Comparison of ENCODE assay signal across 8 cellular contexts in genomic region chr17:68512967-68513474, GRCh38. TPM values are rescaled to one million over a fixed set of nuclear protein-coding genes. Genes with fewer than 3 reads are reported as not detected.
DNase-seq lines count a peak whose midpoint lies in the region; TF ChIP-seq lines count a peak whose summit lies in the region.

No MANE protein-coding gene starts in this region.

- H3K79me2 ChIP-seq in GM23248 (ENCODE audit: insufficient read depth), result peaks cover 58% of the 10 kb centered on the region
- peaks cover 32% of the 10 kb centered on the region for H3K79me2 ChIP-seq in mesendoderm (ENCODE audit: control insufficient read depth, insufficient read depth, low read length)

- H3K4me3 ChIP-seq in AG04449 (ENCODE audit: low read depth, low read length) (peak overlapping the region; percentile 87), GM23248 (peak overlapping the region; percentile 99), ectodermal cell (ENCODE audit: insufficient read depth, low read depth, low read length) (peak overlapping the region; percentile 93), mesendoderm (ENCODE audit: low read length) (peak overlapping the region; percentile 88), urinary bladder (ENCODE audit: low read depth, low read length) (peak overlapping the region; percentile 84)

- H3K56ac ChIP-seq in mesendoderm (ENCODE audit: low read length), result peak overlapping the region; percentile 95

- CTCF ChIA-PET in AG04449 (lab: Yijun Ruan, JAX), result interaction anchor here (1.6 kb wide), 1 partner anchor 21 kb away, joined by 4 read pairs; no protein-coding TSS in a partner anchor

- peak overlapping the region; percentile 82 for H3K18ac ChIP-seq in mesendoderm (ENCODE audit: low read length)

- H3K9ac ChIP-seq in GM23248, result peak overlapping the region; percentile 97
- peak overlapping the region; percentile 93 for H3K9ac ChIP-seq in mesendoderm (ENCODE audit: low read length)

- DNase-seq in AG04449 (ENCODE audit: low read depth, low spot score) (no peak), GM23248 (peak; percentile 69), RPMI7951 (ENCODE audit: low read depth) (peak; percentile 51), mesendoderm (peak; percentile 86), RPMI8226 (no peak)
- no peak for DNase-seq in activated effector memory CD4-positive, alpha-beta T cell treated with anti-CD3 and anti-CD28 coated beads, Interleukin-2, amount 50 U/mL, for 16 hours

- peaks cover 29% of the 10 kb centered on the region for H3F3A ChIP-seq in GM23248 (ENCODE audit: insufficient read depth)

- H3K36me3 ChIP-seq in GM23248 (ENCODE audit: low read depth), result peaks cover 27% of the 10 kb centered on the region
- H3K36me3 ChIP-seq in ectodermal cell (ENCODE audit: control insufficient read depth, insufficient read depth, low read length), result peaks cover 29% of the 10 kb centered on the region
- peaks cover 3% of the 10 kb centered on the region for H3K36me3 ChIP-seq in mesendoderm (ENCODE audit: control insufficient read depth, insufficient read depth, low read length)
- no peaks in the 10 kb centered on the region for H3K36me3 ChIP-seq in urinary bladder (ENCODE audit: insufficient read depth)

- H2AFZ ChIP-seq in GM23248, result peak overlapping the region; percentile 97; the same call in 1 of the 2 replicates

- H2AK5ac ChIP-seq in mesendoderm (ENCODE audit: low read length), result no peak overlapping the region

- in situ Hi-C loops in GM23248 (cut with MboI), result no loop called here

- no peaks in the 10 kb centered on the region for H3K9me3 ChIP-seq in GM23248 (ENCODE audit: low read depth)
- H3K9me3 ChIP-seq in ectodermal cell (ENCODE audit: control insufficient read depth, low read length), result no peaks in the 10 kb centered on the region

- peak overlapping the region; percentile 79 for H3K4ac ChIP-seq in mesendoderm (ENCODE audit: low read depth, low read length)

- WGBS in GM23248 (ENCODE audit: low coverage in 1 of 2, low lambda C conversion rate in 2 of 2, missing lambda C conversion rate in 2 of 2), 2 experiments, result 1% methylated on average over 20 of the region's 20 CpGs
- 0 to 1% methylated on average over 20 of the region's 20 CpGs for WGBS in ectodermal cell, 2 experiments
- WGBS in mesendoderm (ENCODE audit: extremely low coverage, insufficient coverage, low lambda C conversion rate), result no CpG with 5 or more reads among the region's 20 CpGs
- under 1% methylated on average over 20 of the region's 20 CpGs for WGBS in urinary bladder

- no peak overlapping the region for H3K23ac ChIP-seq in mesendoderm (ENCODE audit: low read length)

- H3K4me2 ChIP-seq in GM23248 (ENCODE audit: unreplicated experiment) (peak overlapping the region; percentile 95), mesendoderm (ENCODE audit: low read length) (peak overlapping the region; percentile 12)

- POLR2A ChIA-PET in AG04449 (lab: Yijun Ruan, JAX), result interaction anchor here (1.0 kb wide), 1 partner anchor 56 kb away, joined by 4 read pairs; the partner anchor contains the start of gene WIPI1

- no peak overlapping the region for H4K8ac ChIP-seq in mesendoderm (ENCODE audit: low read depth, low read length)

- H4K5ac ChIP-seq in mesendoderm (ENCODE audit: low read length), result no peak overlapping the region

- no peak overlapping the region for H2BK120ac ChIP-seq in mesendoderm (ENCODE audit: low read depth, low read length)

- peaks cover 30% of the 10 kb centered on the region for H3K4me1 ChIP-seq in GM23248 (ENCODE audit: insufficient read depth)
- peaks cover 13% of the 10 kb centered on the region for H3K4me1 ChIP-seq in ectodermal cell (ENCODE audit: control insufficient read depth, insufficient read depth, low read length)
- no peaks in the 10 kb centered on the region for H3K4me1 ChIP-seq in mesendoderm (ENCODE audit: control insufficient read depth, low read depth, low read length)
- no peaks in the 10 kb centered on the region for H3K4me1 ChIP-seq in urinary bladder (ENCODE audit: insufficient read depth)

- no peak overlapping the region for H2BK15ac ChIP-seq in mesendoderm (replicated peaks; ENCODE audit: low read depth)

- H2BK5ac ChIP-seq in mesendoderm (ENCODE audit: low read length), result peak overlapping the region; percentile 61

- H3K27me3 ChIP-seq in GM23248 (replicated peaks; ENCODE audit: insufficient read depth) (no peaks in the 10 kb centered on the region), ectodermal cell (ENCODE audit: control insufficient read depth, insufficient read depth, low read length, poor library complexity, severe bottlenecking) (no peaks in the 10 kb centered on the region), mesendoderm (ENCODE audit: insufficient read depth, low read length, poor library complexity) (no peaks in the 10 kb centered on the region)

- no peaks in the 10 kb centered on the region for H3K9me2 ChIP-seq in GM23248 (ENCODE audit: insufficient read depth)

- peak overlapping the region; percentile 95 for H3K27ac ChIP-seq in GM23248
- H3K27ac ChIP-seq in ectodermal cell (ENCODE audit: insufficient read depth, low read depth, low read length, poor library complexity, severe bottlenecking), result peak overlapping the region; percentile 99
- peak overlapping the region; percentile 81 for H3K27ac ChIP-seq in mesendoderm (ENCODE audit: low read depth, low read length)
- peak overlapping the region; percentile 99 for H3K27ac ChIP-seq in urinary bladder (ENCODE audit: low read depth)

- peaks cover 5% of the 10 kb centered on the region for H3K79me1 ChIP-seq in mesendoderm (ENCODE audit: low read length)

- no peak for TF ChIP-seq CTCF in AG04449 (IDR thresholded peaks at IDR 0.05; ENCODE audit: insufficient read depth, low read length, missing control alignments)

- peaks cover 30% of the 10 kb centered on the region; the same call in 1 of the 2 replicates for H4K20me1 ChIP-seq in GM23248 (ENCODE audit: insufficient read depth)

RNA-seq across cellular contexts. Expression of gene PRKAR1A, which starts 0.8 kb away (rescaled TPM):
- 281 and 287 TPM in 2 replicates for total RNA-seq in GM23248 (2014; rRNA removed; shearing (Covaris generic))
- polyA plus RNA-seq in GM23248 (2016; fragmentation: Nextera tagmentation; extraction: Ambion mirVana) (331 and 332 TPM in 2 replicates), urinary bladder (183 TPM)
- total RNA-seq in RPMI7951 (2014; rRNA removed; shearing (Covaris generic)), result 192 and 208 TPM in 2 replicates
- polyA plus RNA-seq in ectodermal cell (2013, experiment 1 of 4), result 128 TPM
- polyA plus RNA-seq in ectodermal cell (2013, experiment 2 of 4), result 121 TPM
- polyA plus RNA-seq in ectodermal cell (2013, experiment 3 of 4), result 84.7 TPM
- polyA plus RNA-seq in ectodermal cell (2013, experiment 4 of 4), result 95.1 TPM
- 91.6 TPM for polyA plus RNA-seq in mesendoderm (2013, experiment 1 of 2)
- 93.2 TPM for polyA plus RNA-seq in mesendoderm (2013, experiment 2 of 2)
- 326 TPM for total RNA-seq in urinary bladder

RNA-seq across cellular contexts. Expression of gene WIPI1, which starts 55.7 kb away (rescaled TPM):
- total RNA-seq in GM23248 (2014; rRNA removed; shearing (Covaris generic)), result 82.0 and 91.4 TPM in 2 replicates
- polyA plus RNA-seq in GM23248 (2016; fragmentation: Nextera tagmentation; extraction: Ambion mirVana), result 99.1 and 100 TPM in 2 replicates
- 44.1 and 49.5 TPM in 2 replicates for total RNA-seq in RPMI7951 (2014; rRNA removed; shearing (Covaris generic))
- 16.4 TPM for polyA plus RNA-seq in ectodermal cell (2013, experiment 1 of 4)
- 16.0 TPM for polyA plus RNA-seq in ectodermal cell (2013, experiment 2 of 4)
- 12.1 TPM for polyA plus RNA-seq in ectodermal cell (2013, experiment 3 of 4)
- 15.2 TPM for polyA plus RNA-seq in ectodermal cell (2013, experiment 4 of 4)
- polyA plus RNA-seq in mesendoderm (2013, experiment 1 of 2), result 10.7 TPM
- 11.0 TPM for polyA plus RNA-seq in mesendoderm (2013, experiment 2 of 2)
- 61.1 TPM for total RNA-seq in urinary bladder
- 35.4 TPM for polyA plus RNA-seq in urinary bladder

Comparison
In these comparisons a context has a peak if more than half of its experiments do, and no peak if none do; other contexts are left out.
1. DNase-seq: peak in GM23248 (single experiment), RPMI7951 (single experiment) and mesendoderm (single experiment); none in AG04449 (single experiment), activated effector memory CD4-positive, alpha-beta T cell treated with anti-CD3 and anti-CD28 coated beads, Interleukin-2, amount 50 U/mL, for 16 hours (single experiment) and RPMI8226 (single experiment).
2. Peak in every context shown above with its lines, with median percentiles within 50 percentile points of each other: H3K4me3 ChIP-seq and H3K27ac ChIP-seq.